Comparison of ENCODE assay signal across 1 cellular context in genomic region chr5:41368158-41368557, GRCh38.
TF ChIP-seq lines count a peak whose summit lies in the region.

No MANE protein-coding gene starts in this region.

TF ChIP-seq in GM23338, 12 proteins besides CTCF, POLR2A, EP300 and RAD21 (continued from another document):
- TF ChIP-seq REST (IDR thresholded peaks at IDR 0.05; ENCODE audit: unreplicated experiment) (no peak), ZNF331 (CRISPR knock-in tag; IDR thresholded peaks at IDR 0.05; ENCODE audit: low read depth) (no peak), EZH2phosphoT487 (IDR thresholded peaks at IDR 0.05; ENCODE audit: unreplicated experiment) (no peak), POLR2AphosphoS5 (IDR thresholded peaks at IDR 0.05; ENCODE audit: low read depth) (no peak), ETS1 (IDR thresholded peaks at IDR 0.05) (no peak), ZNF462 (CRISPR knock-in tag; IDR thresholded peaks at IDR 0.05) (no peak), EZH2 (IDR thresholded peaks at IDR 0.05; ENCODE audit: low read depth, unreplicated experiment) (no peak), ZNF114 (CRISPR knock-in tag; IDR thresholded peaks at IDR 0.05) (no peak), JUNB (IDR thresholded peaks at IDR 0.05; ENCODE audit: unreplicated experiment) (no peak), STAT1 (IDR thresholded peaks at IDR 0.05; ENCODE audit: unreplicated experiment) (no peak)
